Comparison of ENCODE assay signal across 30 cellular contexts in the genomic region with DNA sequence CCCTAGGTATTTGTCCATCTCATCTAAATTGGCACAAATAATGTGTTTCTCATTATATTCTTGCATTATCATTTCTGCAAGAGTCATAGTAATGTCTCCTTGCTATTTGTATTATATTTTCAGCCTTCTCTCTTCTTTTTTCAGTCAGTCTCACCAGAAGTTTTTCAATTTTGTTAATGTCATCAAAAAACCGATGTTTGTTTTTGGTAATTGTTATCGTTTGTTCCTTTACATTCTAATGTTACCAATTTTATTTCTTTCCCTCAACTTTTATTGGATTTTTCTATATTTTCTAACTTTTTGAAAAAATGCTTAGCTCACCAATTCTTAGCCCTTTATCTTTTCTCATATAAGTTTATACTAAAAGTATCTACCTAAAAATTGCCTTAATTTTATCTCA.
"Had no signal": no experiment of that assay in that cellular context is flagged by ENCODE, and none has a peak within 500 bp of the region (broad histone marks: within the 10 kb centered on the region; RNA-seq: fewer than 3 reads in every experiment).

No MANE protein-coding gene starts in this region.

- H3K4me1 ChIP-seq: ascending aorta had no signal

- ATAC-seq: activated CD8-positive, alpha-beta T cell treated with anti-CD3 and anti-CD28 coated beads for 36 hours; activated naive CD8-positive, alpha-beta T cell treated with anti-CD3 and anti-CD28 coated beads, Interleukin-2, amount 50 U/mL, for 24 hours; activated T-cell treated with anti-CD3 and anti-CD28 coated beads, Interleukin-2, amount 50 U/mL, for 4 hours; activated T-cell treated with anti-CD3 and anti-CD28 coated beads, Interleukin-2, amount 50 U/mL, for 72 hours; activated T-helper 17 cell treated with anti-CD3 and anti-CD28 coated beads, Interleukin-2, amount 50 U/mL, for 72 hours had no signal

- DNase-seq: activated B cell treated with CpG ODN at 0.5 μM for 24 hours; activated CD4-positive, alpha-beta memory T cell treated with anti-CD3 and anti-CD28 coated beads for 36 hours; activated CD4-positive, alpha-beta T cell treated with anti-CD3 and anti-CD28 coated beads for 4 hours; activated CD4-positive, alpha-beta T cell treated with anti-CD3 and anti-CD28 coated beads, Interleukin-2, amount 10 ng/mL, durations not matched to agents 24 days and 14 days; activated CD4-positive, alpha-beta T cell treated with anti-CD3 and anti-CD28 coated beads, Interleukin-2, amount 50 U/mL, for 1 hour; activated CD4-positive, alpha-beta T cell treated with anti-CD3 and anti-CD28 coated beads, Interleukin-2, amount 50 U/mL, for 4 hours; activated CD4-positive, CD25-positive, alpha-beta regulatory T cell treated with anti-CD3 and anti-CD28 coated beads, Interleukin-2, amount 50 U/mL, for 72 hours; activated CD8-positive, alpha-beta memory T cell treated with anti-CD3 and anti-CD28 coated beads, Interleukin-2, amount 50 U/mL, for 4 hours; activated CD8-positive, alpha-beta T cell treated with anti-CD3 and anti-CD28 coated beads for 36 hours; activated gamma-delta T cell; activated naive CD4-positive, alpha-beta T cell treated with anti-CD3 and anti-CD28 coated beads, Interleukin-2, amount 10 ng/mL, durations not matched to agents 7 days and 5 days; activated naive CD4-positive, alpha-beta T cell treated with Interleukin-2 at 50 U/mL for 16 hours; activated naive CD8-positive, alpha-beta T cell treated with anti-CD3 and anti-CD28 coated beads, Interleukin-2, amount 10 ng/mL, durations not matched to agents 7 days and 5 days; activated naive CD8-positive, alpha-beta T cell treated with anti-CD3 and anti-CD28 coated beads, Interleukin-2, amount 50 U/mL, for 24 hours; activated T-cell treated with anti-CD3 and anti-CD28 coated beads for 4 hours; activated T-cell treated with anti-CD3 and anti-CD28 coated beads, Interleukin-2, amount 50 U/mL, for 1 hour; activated T-cell treated with anti-CD3 and anti-CD28 coated beads, Interleukin-2, amount 50 U/mL, for 4 hours; activated T-cell treated with anti-CD3 and anti-CD28 coated beads, Interleukin-2, amount 50 U/mL, for 72 hours; amygdala; anterior cingulate cortex; caudate nucleus; cerebellar nuclear complex; T-helper 2 cell; T-helper 9 cell had no signal

- H3K4me3 ChIP-seq: ascending aorta, cardiac muscle cell had no signal

- H3K27ac ChIP-seq: ascending aorta, cardiac muscle cell, VCaP had no signal

- H3K27me3 ChIP-seq: ascending aorta, cardiac muscle cell had no signal

- FAIRE-seq: bronchial epithelial cell, TTC549 had no signal

- H3K36me3 ChIP-seq: ascending aorta, cardiac muscle cell had no signal
